Comparison of ENCODE assay signal across 3 cellular contexts in genomic region chr7:151818674-151819519, GRCh38.
TF ChIP-seq lines count a peak whose summit lies in the region.

No MANE protein-coding gene starts in this region.

TF ChIP-seq in liver, 16 proteins besides CTCF, POLR2A, EP300 and RAD21 (continued from another document):
- TF ChIP-seq REST (IDR thresholded peaks at IDR 0.05) (no peak), JUND (IDR thresholded peaks at IDR 0.05) (no peak), ZBTB33 (IDR thresholded peaks at IDR 0.05) (no peak), FOXA2 (IDR thresholded peaks at IDR 0.05) (no peak), HNF4G (IDR thresholded peaks at IDR 0.05) (no peak), MAX (IDR thresholded peaks at IDR 0.05) (no peak), ATF3 (IDR thresholded peaks at IDR 0.05) (no peak), YY1 (IDR thresholded peaks at IDR 0.05) (no peak), EGR1 (IDR thresholded peaks at IDR 0.05; ENCODE audit: low read depth in 2 of 2) (no peak), NR2F2 (IDR thresholded peaks at IDR 0.05) (no peak), FOXA1 (IDR thresholded peaks at IDR 0.05) (no peak)

TF ChIP-seq in HepG2, 621 proteins besides CTCF, POLR2A, EP300 and RAD21 (continued from another document):
- TF ChIP-seq ZBTB39 (CRISPR knock-in tag; IDR thresholded peaks at IDR 0.05) = no peak
- TF ChIP-seq ZNF317 (CRISPR knock-in tag; IDR thresholded peaks at IDR 0.05) = no peak
- no peak for TF ChIP-seq PCBP1 (IDR thresholded peaks at IDR 0.05; ENCODE audit: borderline replicate concordance, low read depth, low read length)
- TF ChIP-seq SRSF1 (optimal IDR thresholded peaks at IDR 0.05; ENCODE audit: low read depth, low read length) = no peak
- no peak for TF ChIP-seq ZNF713 (CRISPR knock-in tag; IDR thresholded peaks at IDR 0.05)

TF ChIP-seq in WTC11, 78 proteins besides CTCF, POLR2A, EP300 and RAD21 (continued from another document):
- TF ChIP-seq STAT6 (CRISPR knock-in tag; conservative IDR thresholded peaks at IDR 0.05; ENCODE audit: low read depth) (no peak), KAT7 (CRISPR knock-in tag; IDR thresholded peaks at IDR 0.05; ENCODE audit: borderline replicate concordance) (no peak), EMX1 (CRISPR knock-in tag; IDR thresholded peaks at IDR 0.05) (no peak), FOXP1 (CRISPR knock-in tag; IDR thresholded peaks at IDR 0.05; ENCODE audit: borderline replicate concordance) (no peak), FOXJ3 (CRISPR knock-in tag; IDR thresholded peaks at IDR 0.05; ENCODE audit: borderline replicate concordance) (no peak), ESRRA (CRISPR knock-in tag; IDR thresholded peaks at IDR 0.05; ENCODE audit: borderline replicate concordance) (no peak), TCF7 (CRISPR knock-in tag; IDR thresholded peaks at IDR 0.05; ENCODE audit: low read depth) (no peak), NR1H2 (CRISPR knock-in tag; IDR thresholded peaks at IDR 0.05) (no peak), USF1 (CRISPR knock-in tag; IDR thresholded peaks at IDR 0.05) (no peak), AFF4 (CRISPR knock-in tag; IDR thresholded peaks at IDR 0.05; ENCODE audit: borderline replicate concordance) (no peak), NR3C1 (CRISPR knock-in tag; conservative IDR thresholded peaks at IDR 0.05; ENCODE audit: low read depth) (no peak), SMAD3 (CRISPR knock-in tag; IDR thresholded peaks at IDR 0.05; ENCODE audit: borderline replicate concordance) (no peak), RELA (CRISPR knock-in tag; IDR thresholded peaks at IDR 0.05; ENCODE audit: borderline replicate concordance) (no peak), ZNF263 (CRISPR knock-in tag; IDR thresholded peaks at IDR 0.05; ENCODE audit: low read depth) (no peak), JAZF1 (CRISPR knock-in tag; IDR thresholded peaks at IDR 0.05) (no peak)
